ENCODE assay signal across 9 cellular contexts in the genomic region with DNA sequence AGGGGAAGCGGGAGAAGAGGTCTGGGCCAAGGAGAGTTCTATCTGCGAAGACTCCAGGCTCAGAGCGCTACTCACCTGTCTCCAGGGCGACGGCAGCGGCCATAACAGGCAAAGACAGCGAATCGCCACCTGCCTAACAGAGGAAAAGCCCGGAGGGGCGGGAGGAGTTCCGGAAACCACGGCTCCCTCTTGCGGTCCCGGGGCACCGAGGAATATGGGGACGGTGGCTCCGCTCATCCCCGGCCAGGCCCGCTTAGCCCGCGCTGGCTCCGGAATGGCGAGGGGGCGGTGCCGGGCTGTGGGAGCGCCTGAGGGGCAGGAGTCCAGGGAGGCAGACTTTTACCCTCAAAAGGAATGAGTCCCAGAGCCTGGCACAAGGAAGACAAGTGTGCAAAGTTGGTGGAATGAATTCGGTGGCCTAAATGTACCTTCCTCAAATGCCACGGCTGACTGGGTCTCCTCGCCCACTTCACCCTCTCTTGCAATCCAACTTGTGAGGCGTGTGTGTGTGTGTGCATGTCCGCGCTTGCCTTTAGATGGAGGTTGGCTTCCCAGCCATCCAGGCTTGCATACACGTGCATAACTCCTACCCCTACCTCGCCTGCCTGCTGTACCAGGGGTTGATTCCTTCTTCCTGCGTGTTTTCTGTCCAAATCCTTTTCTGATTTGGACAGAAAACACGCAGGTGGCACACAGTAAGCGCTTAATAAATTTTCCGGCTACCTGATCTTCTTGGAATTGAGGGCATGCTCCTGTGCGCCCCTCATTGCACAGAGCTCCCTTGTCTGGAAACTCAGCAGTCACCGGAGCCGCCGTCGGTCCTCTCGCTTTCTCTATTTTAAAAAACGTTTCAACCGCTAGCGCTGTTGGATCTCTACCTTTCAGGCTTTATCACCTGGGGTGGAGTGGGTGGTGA. TPM values are rescaled to one million over a fixed set of nuclear protein-coding genes. Genes with fewer than 3 reads are reported as not detected.
A peak's percentile ranks its signal among the peaks of the same experiment; 100 is the strongest.
DNase-seq lines count a peak whose midpoint lies in the region; ATAC-seq and TF ChIP-seq lines count a peak whose summit lies in the region.
"Had no signal": no experiment of that assay in that cellular context is flagged by ENCODE, and none has a peak within 500 bp of the region (broad histone marks: within the 10 kb centered on the region; RNA-seq: fewer than 3 reads in every experiment).

No MANE protein-coding gene starts in this region.

- DNase-seq in H7 (peak; percentile 94), NCI-H510A treated with DMSO at 0.1 percent for 48 hours (lab: John Stamatoyannopoulos, UW) (peak; percentile 61), endothelial cell (ENCODE audit: low spot score) (peak; percentile 48), osteoblast (ENCODE audit: insufficient read length, low spot score, missing footprints) (peak; percentile 63), epidermal melanocyte (ENCODE audit: insufficient read length, low spot score) (no peak), NOMO-1 treated with dmso at 0.1 percent for 144 hours (lab: John Stamatoyannopoulos, UW; ENCODE audit: unreplicated experiment) (no peak), MM.1S (no peak)

- TF ChIP-seq CTCF in endothelial cell (IDR thresholded peaks at IDR 0.05; ENCODE audit: unreplicated experiment): no peak
- TF ChIP-seq CTCF in osteoblast (IDR thresholded peaks at IDR 0.05; ENCODE audit: extremely low read depth, low read depth, low read length): no peak
- TF ChIP-seq CTCF in MM.1S (IDR thresholded peaks at IDR 0.05; ENCODE audit: low read length): no peak

- no peaks in the 10 kb centered on the region for H3K36me3 ChIP-seq in H7 (replicated peaks; ENCODE audit: control insufficient read depth, insufficient read depth, low read length)
- no peaks in the 10 kb centered on the region for H3K36me3 ChIP-seq in osteoblast (ENCODE audit: insufficient read depth, low read length)
- no peaks in the 10 kb centered on the region for H3K36me3 ChIP-seq in MM.1S (replicated peaks; ENCODE audit: insufficient read depth, low read length)

- H3K27ac Mint-ChIP-seq in endothelial cell (ENCODE audit: unreplicated experiment): peak overlapping the region; percentile 18

- peaks cover 13% of the 10 kb centered on the region for H3K27me3 Mint-ChIP-seq in endothelial cell (ENCODE audit: unreplicated experiment)

- H3K36me3 Mint-ChIP-seq in endothelial cell (ENCODE audit: low read depth, unreplicated experiment): no peaks in the 10 kb centered on the region

- H3K9me3 Mint-ChIP-seq in endothelial cell (ENCODE audit: unreplicated experiment): no peaks in the 10 kb centered on the region

- H3K79me2 ChIP-seq in osteoblast (ENCODE audit: insufficient read depth, low read length) (peaks cover 10% of the 10 kb centered on the region), MM.1S (ENCODE audit: low read length) (peaks cover 7% of the 10 kb centered on the region)

- H3K27ac ChIP-seq in osteoblast (ENCODE audit: low read depth, low read length) (no peak overlapping the region), MM.1S (ENCODE audit: low read length) (no peak overlapping the region)
- H3K27ac ChIP-seq: SK-N-MC had no signal

- no peak overlapping the region for H3K9ac ChIP-seq in MM.1S (ENCODE audit: low read length)

- no peaks in the 10 kb centered on the region for H3K9me3 ChIP-seq in osteoblast (ENCODE audit: low read depth, low read length)
- H3K9me3 ChIP-seq in MM.1S (replicated peaks; ENCODE audit: insufficient read depth, low read length): no peaks in the 10 kb centered on the region

- peak overlapping the region; percentile 83 for H3K4me3 Mint-ChIP-seq in endothelial cell (ENCODE audit: unreplicated experiment)

- H4K20me1 ChIP-seq in osteoblast (ENCODE audit: insufficient read depth, low read length) (peaks cover 6% of the 10 kb centered on the region), MM.1S (ENCODE audit: insufficient read depth, low read length) (0 out of 2 replicates have a peak, but pooled peaks cover 5% of the 10 kb centered on the region)

- H3F3A ChIP-seq in MM.1S (ENCODE audit: insufficient read depth, low read length): peaks cover 7% of the 10 kb centered on the region

- no peaks in the 10 kb centered on the region for H3K9me2 ChIP-seq in MM.1S (replicated peaks; ENCODE audit: insufficient read depth, low read length)

- H3K4me2 ChIP-seq in osteoblast (ENCODE audit: insufficient read depth, low read length) (no peak overlapping the region), MM.1S (ENCODE audit: low read depth, low read length) (no peak overlapping the region)

- H2AFZ ChIP-seq in osteoblast (ENCODE audit: low read length) (no peak overlapping the region), MM.1S (ENCODE audit: low read length) (no peak overlapping the region)

- H3K4me1 ChIP-seq in osteoblast (ENCODE audit: insufficient read depth, low read length): peaks cover 14% of the 10 kb centered on the region
- peaks cover 12% of the 10 kb centered on the region for H3K4me1 ChIP-seq in MM.1S (ENCODE audit: low read length)

- H3K4me3 ChIP-seq in H7 (ENCODE audit: insufficient read depth, low read depth, low read length) (peak overlapping the region; percentile 46), osteoblast (ENCODE audit: insufficient read depth, low read length) (no peak overlapping the region), MM.1S (ENCODE audit: low read length) (no peak overlapping the region)
- H3K4me3 ChIP-seq: SK-N-MC had no signal

- ATAC-seq in GM18861 (IDR thresholded peaks at IDR 0.05; ENCODE audit: unreplicated experiment): no peak

- H3K27me3 ChIP-seq in H7 (ENCODE audit: control insufficient read depth, insufficient read depth, low read length) (peaks cover 59% of the 10 kb centered on the region), osteoblast (ENCODE audit: insufficient read depth, low read length) (peaks cover 44% of the 10 kb centered on the region), MM.1S (replicated peaks; ENCODE audit: insufficient read depth, low read length) (peaks cover 5% of the 10 kb centered on the region)

- peaks cover 30% of the 10 kb centered on the region for H3K4me1 Mint-ChIP-seq in endothelial cell (ENCODE audit: unreplicated experiment)

RNA-seq across cellular contexts. Expression of a gene that starts 3.5 kb away (rescaled TPM):
- 0.37 and 0.55 TPM in 2 replicates for total RNA-seq in H7 (2014; rRNA removed; shearing (Covaris generic))
- 3.8 TPM for total RNA-seq in endothelial cell (ENCODE audit: unreplicated experiment)
- total RNA-seq in osteoblast: 0.29 and 0.72 TPM in 2 replicates

RNA-seq across cellular contexts. Expression of a gene that starts 3.7 kb away (rescaled TPM):
- 3.9 and 6.3 TPM in 2 replicates for total RNA-seq in H7 (2014; rRNA removed; shearing (Covaris generic))
- total RNA-seq in endothelial cell (ENCODE audit: unreplicated experiment): 18.3 TPM
- 5.4 and 9.1 TPM in 2 replicates for total RNA-seq in osteoblast

RNA-seq across cellular contexts. Expression of a gene that starts 14.2 kb away (rescaled TPM):
- 129 and 172 TPM in 2 replicates for total RNA-seq in H7 (2014; rRNA removed; shearing (Covaris generic))
- total RNA-seq in endothelial cell (ENCODE audit: unreplicated experiment) (94.2 TPM), osteoblast (70.6 and 79.0 TPM in 2 replicates)

RNA-seq across cellular contexts. Expression of a gene that starts 14.6 kb away (rescaled TPM):
- total RNA-seq in H7 (2014; rRNA removed; shearing (Covaris generic)): 13.1 and 13.9 TPM in 2 replicates
- total RNA-seq in endothelial cell (ENCODE audit: unreplicated experiment): 22.6 TPM
- 17.0 and 23.6 TPM in 2 replicates for total RNA-seq in osteoblast

RNA-seq across cellular contexts. Expression of a gene that starts 58.1 kb away (rescaled TPM):
- total RNA-seq in H7 (2014; rRNA removed; shearing (Covaris generic)): 0.10 and 0.11 TPM in 2 replicates
- total RNA-seq in endothelial cell (ENCODE audit: unreplicated experiment) (1.3 TPM), osteoblast (not detected in 2 replicates)

Comparison
In these comparisons a context has a peak if more than half of its experiments do, and no peak if none do; other contexts are left out.
1. DNase-seq: peak in H7 (single experiment), NCI-H510A treated with DMSO at 0.1 percent for 48 hours (single experiment), endothelial cell (single experiment) and osteoblast (single experiment); none in epidermal melanocyte (single experiment), NOMO-1 treated with dmso at 0.1 percent for 144 hours (single experiment) and MM.1S (single experiment).